In genomic region chr14:104676694-104677505, GRCh38 we compare ENCODE assay signal across 8 cellular contexts. TPM values are rescaled to one million over a fixed set of nuclear protein-coding genes. Genes with fewer than 3 reads are reported as not detected.
DNase-seq lines count a peak whose midpoint lies in the region; ATAC-seq and TF ChIP-seq lines count a peak whose summit lies in the region.

No MANE protein-coding gene starts in this region.

- no peaks in the 10 kb centered on the region for H3K9me3 ChIP-seq in esophagus squamous epithelium

- no peak for TF ChIP-seq POLR2A in esophagus squamous epithelium (IDR thresholded peaks at IDR 0.05)

- intact Hi-C loops in esophagus squamous epithelium (cut with DNase I) = no loop called here

- peak overlapping the region; percentile 62 for H3K4me3 ChIP-seq in AG10803 (ENCODE audit: low read length)
- H3K4me3 ChIP-seq in WI38 (ENCODE audit: low read depth, low read length) = peak overlapping the region; percentile 59
- peak overlapping the region; percentile 42 to 68 (median 60) for H3K4me3 ChIP-seq in esophagus squamous epithelium
- peak overlapping the region; percentile 47 for H3K4me3 ChIP-seq in retinal pigment epithelial cell (ENCODE audit: low read length)

- H3K27ac ChIP-seq in esophagus squamous epithelium = peak overlapping the region; percentile 89 to 91 (median 90)

- H3K36me3 ChIP-seq in esophagus squamous epithelium = no peaks in the 10 kb centered on the region

- no peaks in the 10 kb centered on the region for H3K27me3 ChIP-seq in esophagus squamous epithelium

- no peak for DNase-seq in AG10803 (ENCODE audit: low read depth)
- DNase-seq in esophagus squamous epithelium (lab: John Stamatoyannopoulos, UW) = no peak
- DNase-seq in retinal pigment epithelial cell (ENCODE audit: low read depth) = no peak
- DNase-seq in GM19240 (ENCODE audit: insufficient read length, low spot score) = no peak
- no peak for DNase-seq in NCI-H1694 treated with DMSO at 0.1 percent for 48 hours (lab: John Stamatoyannopoulos, UW)
- DNase-seq in NCI-H446 (lab: John Stamatoyannopoulos, UW) = no peak

- peak; percentile 35 for ATAC-seq in GM21825 (IDR thresholded peaks at IDR 0.05; ENCODE audit: unreplicated experiment)

- TF ChIP-seq CTCF in AG10803 (conservative IDR thresholded peaks at IDR 0.05; ENCODE audit: low read length) = no peak
- no peak for TF ChIP-seq CTCF in WI38 (IDR thresholded peaks at IDR 0.05; ENCODE audit: low read depth, low read length)
- no peak for TF ChIP-seq CTCF in esophagus squamous epithelium (IDR thresholded peaks at IDR 0.05)
- no peak for TF ChIP-seq CTCF in retinal pigment epithelial cell (conservative IDR thresholded peaks at IDR 0.05; ENCODE audit: low read depth, low read length)

- peaks cover 46 to 55% (median 46%) of the 10 kb centered on the region in 3 donors for H3K4me1 ChIP-seq in esophagus squamous epithelium

- 18 to 68% methylated on average over 3 to 4 of the region's 29 CpGs for WGBS in esophagus squamous epithelium, 2 donors

RNA-seq across cellular contexts. Expression of gene INF2, which starts 12.5 kb away (rescaled TPM):
- total RNA-seq in esophagus squamous epithelium = 10 to 100 TPM; 36.7 to 43.6 (median 37.8) TPM

RNA-seq across cellular contexts. Expression of gene ADSS1, which starts 47.1 kb away (rescaled TPM):
- total RNA-seq in esophagus squamous epithelium = 10 to 100 TPM in 2 of 4 donors, 1 to 10 TPM in 2; 3.4 to 11.4 (median 8.4) TPM
